ENCODE assay signal across 1 cellular context in genomic region chr1:242147096-242147976, GRCh38.
TF ChIP-seq lines count a peak whose summit lies in the region.

No MANE protein-coding gene starts in this region.

TF ChIP-seq in SK-N-SH treated with all-trans-retinoic acid at 6 μM for 48 hours, 23 proteins besides CTCF, POLR2A, EP300 and RAD21 (continued from another document):
- TF ChIP-seq CREB5 (CRISPR knock-in tag; IDR thresholded peaks at IDR 0.05; ENCODE audit: low read depth): no peak
- TF ChIP-seq ESRRG (CRISPR knock-in tag; IDR thresholded peaks at IDR 0.05): no peak
